Comparison of ENCODE assay signal across 33 cellular contexts in the genomic region with DNA sequence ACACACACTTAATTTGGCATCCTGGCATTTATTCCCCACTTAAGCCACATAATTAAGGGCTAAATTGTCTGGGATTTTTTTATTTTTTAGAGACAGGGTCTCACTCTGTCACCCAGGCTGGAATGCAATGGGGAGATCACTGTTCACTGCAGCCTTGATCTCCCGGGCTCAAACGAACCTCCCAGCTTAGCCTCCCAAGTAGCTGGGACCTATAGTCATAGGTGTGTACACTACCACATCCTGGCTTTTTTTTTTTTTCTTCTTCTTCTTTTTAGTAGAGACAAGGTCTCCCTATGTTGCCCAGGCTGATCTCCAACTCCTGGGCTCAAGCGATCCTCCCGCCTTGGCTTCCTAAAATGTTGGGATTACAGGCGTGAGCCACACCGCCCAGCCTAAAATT.
"Had no signal": no experiment of that assay in that cellular context is flagged by ENCODE, and none has a peak within 500 bp of the region (broad histone marks: within the 10 kb centered on the region; RNA-seq: fewer than 3 reads in every experiment).

No MANE protein-coding gene starts in this region.

- H3K27me3 Mint-ChIP-seq: activated B cell treated with CpG ODN at 0.5 μM for 24 hours; activated CD4-positive, alpha-beta memory T cell treated with anti-CD3 and anti-CD28 coated beads, Interleukin-2, amount 10 ng/mL, durations not matched to agents 7 days and 5 days; activated CD4-positive, alpha-beta T cell treated with anti-CD3 and anti-CD28 coated beads, Interleukin-2, amount 10 ng/mL, durations not matched to agents 24 days and 14 days; activated CD8-positive, alpha-beta memory T cell treated with anti-CD3 and anti-CD28 coated beads, Interleukin-2, amount 10 ng/mL, durations not matched to agents 7 days and 5 days; activated naive CD8-positive, alpha-beta T cell; activated naive CD8-positive, alpha-beta T cell treated with anti-CD3 and anti-CD28 coated beads, Interleukin-2, amount 10 ng/mL, durations not matched to agents 7 days and 5 days; activated naive CD8-positive, alpha-beta T cell treated with anti-CD3 and anti-CD28 coated beads, Interleukin-2, amount 50 U/mL, for 24 hours; activated T-cell treated with anti-CD3 and anti-CD28 coated beads, Interleukin-2, amount 50 U/mL, for 24 hours; T-cell; T-helper 17 cell had no signal

- H3K4me3 Mint-ChIP-seq: activated B cell treated with CpG ODN at 0.5 μM for 24 hours; activated CD4-positive, alpha-beta memory T cell treated with anti-CD3 and anti-CD28 coated beads, Interleukin-2, amount 10 ng/mL, durations not matched to agents 7 days and 5 days; activated CD4-positive, alpha-beta T cell treated with anti-CD3 and anti-CD28 coated beads, Interleukin-2, amount 10 ng/mL, durations not matched to agents 24 days and 14 days; activated CD8-positive, alpha-beta memory T cell treated with anti-CD3 and anti-CD28 coated beads, Interleukin-2, amount 10 ng/mL, durations not matched to agents 7 days and 5 days; activated CD8-positive, alpha-beta T cell treated with anti-CD3 and anti-CD28 coated beads, Interleukin-2, amount 10 ng/mL, durations not matched to agents 7 days and 5 days; activated naive CD4-positive, alpha-beta T cell treated with anti-CD3 and anti-CD28 coated beads for 36 hours; activated naive CD8-positive, alpha-beta T cell; activated naive CD8-positive, alpha-beta T cell treated with anti-CD3 and anti-CD28 coated beads, Interleukin-2, amount 10 ng/mL, durations not matched to agents 7 days and 5 days; activated naive CD8-positive, alpha-beta T cell treated with anti-CD3 and anti-CD28 coated beads, Interleukin-2, amount 50 U/mL, for 24 hours; activated T-cell treated with anti-CD3 and anti-CD28 coated beads, Interleukin-2, amount 50 U/mL, for 24 hours; T-cell; T-helper 17 cell; T-helper 2 cell treated with Interferon-gamma antibody and Interleukin-4, amounts not matched to agents 5 μg/mL and 100 μg/mL, for 36 hours had no signal

- H3K4me3 ChIP-seq: body of pancreas, breast epithelium had no signal

- H3K27ac Mint-ChIP-seq: activated B cell treated with CpG ODN at 0.5 μM for 24 hours; activated CD4-positive, alpha-beta memory T cell treated with anti-CD3 and anti-CD28 coated beads, Interleukin-2, amount 10 ng/mL, durations not matched to agents 7 days and 5 days; activated CD4-positive, alpha-beta T cell treated with anti-CD3 and anti-CD28 coated beads, Interleukin-2, amount 10 ng/mL, durations not matched to agents 24 days and 14 days; activated CD8-positive, alpha-beta memory T cell treated with anti-CD3 and anti-CD28 coated beads, Interleukin-2, amount 10 ng/mL, durations not matched to agents 7 days and 5 days; activated CD8-positive, alpha-beta T cell treated with anti-CD3 and anti-CD28 coated beads, Interleukin-2, amount 10 ng/mL, durations not matched to agents 7 days and 5 days; activated naive CD4-positive, alpha-beta T cell treated with anti-CD3 and anti-CD28 coated beads for 36 hours; activated naive CD8-positive, alpha-beta T cell; activated naive CD8-positive, alpha-beta T cell treated with anti-CD3 and anti-CD28 coated beads, Interleukin-2, amount 10 ng/mL, durations not matched to agents 7 days and 5 days; activated naive CD8-positive, alpha-beta T cell treated with anti-CD3 and anti-CD28 coated beads, Interleukin-2, amount 50 U/mL, for 24 hours; activated T-cell treated with anti-CD3 and anti-CD28 coated beads, Interleukin-2, amount 50 U/mL, for 24 hours; activated T-helper 2 cell treated with anti-CD3 and anti-CD28 coated beads, Interferon-gamma antibody, Interleukin-2, Interleukin-4, amounts not matched to agents 10 μg/mL and 5 μg/mL and 100 μg/mL, durations not matched to agents 14 hours and 24 hours and 36 hours; T-cell; T-helper 2 cell treated with Interferon-gamma antibody and Interleukin-4, amounts not matched to agents 5 μg/mL and 100 μg/mL, for 36 hours had no signal

- H3K4me1 ChIP-seq: breast epithelium had no signal

- FAIRE-seq: astrocyte, TTC549 had no signal

- H3K9me3 ChIP-seq: body of pancreas, breast epithelium had no signal

- H3K9me3 Mint-ChIP-seq: activated B cell treated with CpG ODN at 0.5 μM for 24 hours; activated naive CD4-positive, alpha-beta T cell treated with anti-CD3 and anti-CD28 coated beads for 36 hours; activated naive CD8-positive, alpha-beta T cell treated with anti-CD3 and anti-CD28 coated beads, Interleukin-2, amount 50 U/mL, for 24 hours; activated T-cell treated with anti-CD3 and anti-CD28 coated beads, Interleukin-2, amount 50 U/mL, for 24 hours; activated T-helper 2 cell treated with anti-CD3 and anti-CD28 coated beads, Interferon-gamma antibody, Interleukin-2, Interleukin-4, amounts not matched to agents 10 μg/mL and 5 μg/mL and 100 μg/mL, durations not matched to agents 14 hours and 24 hours and 36 hours; T-cell; T-helper 2 cell treated with Interferon-gamma antibody and Interleukin-4, amounts not matched to agents 5 μg/mL and 100 μg/mL, for 36 hours had no signal

- H3K36me3 ChIP-seq: breast epithelium had no signal

- ATAC-seq: activated CD8-positive, alpha-beta memory T cell treated with anti-CD3 and anti-CD28 coated beads, Interleukin-2, amount 10 ng/mL, durations not matched to agents 7 days and 5 days; activated CD8-positive, alpha-beta T cell treated with anti-CD3 and anti-CD28 coated beads, Interleukin-2, amount 10 ng/mL, durations not matched to agents 7 days and 5 days; activated naive CD8-positive, alpha-beta T cell treated with anti-CD3 and anti-CD28 coated beads, Interleukin-2, amount 50 U/mL, for 24 hours; body of pancreas; T-cell; T-helper 17 cell had no signal

- H3K27ac ChIP-seq: body of pancreas, brain microvascular endothelial cell, breast epithelium, VCaP had no signal

- H3K27me3 ChIP-seq: body of pancreas, brain microvascular endothelial cell, breast epithelium had no signal

- DNase-seq: activated B cell treated with CpG ODN at 0.5 μM for 24 hours; activated CD4-positive, alpha-beta memory T cell treated with anti-CD3 and anti-CD28 coated beads, Interleukin-2, amount 10 ng/mL, durations not matched to agents 7 days and 5 days; activated CD4-positive, alpha-beta T cell treated with anti-CD3 and anti-CD28 coated beads for 4 hours; activated CD4-positive, alpha-beta T cell treated with anti-CD3 and anti-CD28 coated beads, Interleukin-2, amount 10 ng/mL, durations not matched to agents 24 days and 14 days; activated CD4-positive, alpha-beta T cell treated with anti-CD3 and anti-CD28 coated beads, Interleukin-2, amount 50 U/mL, for 48 hours; activated CD4-positive, CD25-positive, alpha-beta regulatory T cell treated with anti-CD3 and anti-CD28 coated beads, Interleukin-2, amount 50 U/mL, for 72 hours; activated CD8-positive, alpha-beta memory T cell treated with anti-CD3 and anti-CD28 coated beads for 24 hours; activated CD8-positive, alpha-beta memory T cell treated with anti-CD3 and anti-CD28 coated beads, Interleukin-2, amount 10 ng/mL, durations not matched to agents 7 days and 5 days; activated CD8-positive, alpha-beta memory T cell treated with anti-CD3 and anti-CD28 coated beads, Interleukin-2, amount 50 U/mL, for 48 hours; activated CD8-positive, alpha-beta T cell treated with anti-CD3 and anti-CD28 coated beads, Interleukin-2, amount 10 ng/mL, durations not matched to agents 7 days and 5 days; activated effector memory CD4-positive, alpha-beta T cell treated with Interleukin-2 at 50 U/mL for 16 hours; activated gamma-delta T cell; activated naive CD4-positive, alpha-beta T cell treated with anti-CD3 and anti-CD28 coated beads for 36 hours; activated naive CD4-positive, alpha-beta T cell treated with anti-CD3 and anti-CD28 coated beads, Interleukin-2, amount 50 U/mL, for 16 hours; activated naive CD8-positive, alpha-beta T cell treated with anti-CD3 and anti-CD28 coated beads, Interleukin-2, amount 10 ng/mL, durations not matched to agents 7 days and 5 days; activated naive CD8-positive, alpha-beta T cell treated with anti-CD3 and anti-CD28 coated beads, Interleukin-2, amount 50 U/mL, for 24 hours; activated T-cell treated with anti-CD3 and anti-CD28 coated beads, Interleukin-2, amount 50 U/mL, for 24 hours; activated T-cell treated with anti-CD3 and anti-CD28 coated beads, Interleukin-2, amount 50 U/mL, for 48 hours; aorta; body of pancreas; brain microvascular endothelial cell; central memory CD4-positive, alpha-beta T cell; cerebellar nuclear complex; T-cell; T-helper 17 cell; T-helper 9 cell had no signal
